In genomic region chr19:10961763-10962536, GRCh38 we compare ENCODE assay signal across 8 cellular contexts. TPM values are rescaled to one million over a fixed set of nuclear protein-coding genes. Genes with fewer than 3 reads are reported as not detected.
DNase-seq lines count a peak whose midpoint lies in the region; ATAC-seq, FAIRE-seq and TF ChIP-seq lines count a peak whose summit lies in the region.

No MANE protein-coding gene starts in this region.

- H3K9me3 ChIP-seq in CD4-positive, CD25-positive, alpha-beta regulatory T cell (ENCODE audit: control insufficient read depth in 2 of 2, low read length in 2 of 2), result no peaks in the 10 kb centered on the region
- H3K9me3 ChIP-seq in GM12878 (replicated peaks; ENCODE audit: control insufficient read depth, insufficient read depth, low read length) (no peaks in the 10 kb centered on the region), aorta (ENCODE audit: control insufficient read depth, low read length) (no peaks in the 10 kb centered on the region)

- H4K20me1 ChIP-seq in KMS-11 (ENCODE audit: insufficient read depth), result peaks cover 14% of the 10 kb centered on the region; the same call in 1 of the 2 replicates
- peaks cover 4% of the 10 kb centered on the region; the same call in 1 of the 2 replicates for H4K20me1 ChIP-seq in GM12878 (ENCODE audit: control insufficient read depth, insufficient read depth)

- SMC1A ChIA-PET in GM12878 (lab: Charles Lee; ENCODE audit: uncharacterized antibody, unreplicated experiment), result interaction anchor here (0.7 to 4.8 kb wide), 8 partner anchors 8 to 132 kb away, joined by 3 to 18 read pairs (median 3); no protein-coding TSS in a partner anchor

- intact Hi-C loops in GM12878 (cut with micrococcal nuclease; ENCODE audit: unreplicated experiment) (loop anchor here (5.0 kb wide), 1 partner anchor 245 kb away; the partner anchor contains the start of gene DNM2), aorta (cut with DNase I) (loop anchor here in 1 of 2 donors (1.0 kb wide), 1 partner anchor 13 kb away; no protein-coding TSS in a partner anchor)

- POLR2A ChIA-PET in GM12878 (lab: Charles Lee), result interaction anchor here (0.5 to 2.6 kb wide), 11 partner anchors 8 to 1026 kb away, joined by 3 to 11 read pairs (median 5); no protein-coding TSS in a partner anchor

- peaks cover 4% of the 10 kb centered on the region for H3K27me3 Mint-ChIP-seq in CD4-positive, CD25-positive, alpha-beta regulatory T cell
- no peaks in the 10 kb centered on the region for H3K27me3 Mint-ChIP-seq in memory B cell

- no peaks in the 10 kb centered on the region for H3K27me3 ChIP-seq in CD4-positive, CD25-positive, alpha-beta regulatory T cell (ENCODE audit: control insufficient read depth, insufficient read depth, low read length)
- H3K27me3 ChIP-seq in KMS-11 (ENCODE audit: insufficient read depth, low read depth) (no peaks in the 10 kb centered on the region), GM12878 (replicated peaks in 1 of 2; ENCODE audit: control insufficient read depth in 2 of 2, insufficient read depth in 2 of 2, low read length in 1 of 2) (no peaks in the 10 kb centered on the region), aorta (ENCODE audit: control insufficient read depth in 1 of 2, insufficient read depth in 2 of 2, low read length in 1 of 2) (no peaks in the 10 kb centered on the region)

- H3K4me3 Mint-ChIP-seq in CD4-positive, CD25-positive, alpha-beta regulatory T cell, result peak overlapping the region; percentile 84 to 97 (median 92)
- peak overlapping the region; percentile 85 for H3K4me3 Mint-ChIP-seq in memory B cell

- peak overlapping the region; percentile 67 for H3K27ac ChIP-seq in CD4-positive, CD25-positive, alpha-beta regulatory T cell (ENCODE audit: insufficient read depth, low read length, poor library complexity, severe bottlenecking)
- peak overlapping the region; percentile 55 for H3K27ac ChIP-seq in KMS-11
- peak overlapping the region; percentile 67 for H3K27ac ChIP-seq in GM12878 (ENCODE audit: control insufficient read depth, insufficient read depth)
- H3K27ac ChIP-seq in aorta (ENCODE audit: low read depth in 1 of 2, low read length in 2 of 2), result no peak overlapping the region

- no peak for FAIRE-seq in GM12878 (lab: Jason Lieb, UNC)

- RAD21 ChIA-PET in GM12878 (lab: Charles Lee; ENCODE audit: unreplicated experiment), result interaction anchor here (0.6 to 2.4 kb wide), 12 partner anchors 8 to 243 kb away, joined by 3 to 19 read pairs (median 4); no protein-coding TSS in a partner anchor

- peaks cover 18 to 56% (median 35%) of the 10 kb centered on the region in 4 donors for H3K4me1 Mint-ChIP-seq in CD4-positive, CD25-positive, alpha-beta regulatory T cell
- H3K4me1 Mint-ChIP-seq in memory B cell, result peaks cover 28% of the 10 kb centered on the region

- WGBS in GM12878 (ENCODE audit: insufficient coverage, insufficient replicate concordance, low lambda C conversion rate, missing lambda C conversion rate), result 33% methylated on average over 18 of the region's 18 CpGs
- 24 to 27% methylated on average over 18 of the region's 18 CpGs for WGBS in aorta, 2 donors

- H3K9ac ChIP-seq in KMS-11 (peak overlapping the region; percentile 76), GM12878 (ENCODE audit: control insufficient read depth, insufficient read depth, low read length) (peak overlapping the region; percentile 83)

- CTCF ChIA-PET in GM12878 (lab: Yijun Ruan, JAX), result interaction anchor here (0.6 to 1.9 kb wide), 4 partner anchors 19 to 128 kb away, joined by 3 to 16 read pairs (median 4); no protein-coding TSS in a partner anchor

- H2AFZ ChIP-seq in KMS-11 (ENCODE audit: low read depth) (peak overlapping the region; percentile 22; the same call in 1 of the 2 replicates), GM12878 (ENCODE audit: control insufficient read depth, low read depth, low read length) (0 out of 2 replicates have a peak overlapping the region, but pooled peaks have one; percentile 9)

- H3K4me2 ChIP-seq in KMS-11 (peak overlapping the region; percentile 81), GM12878 (ENCODE audit: control insufficient read depth, insufficient read depth) (peak overlapping the region; percentile 85)

- peaks cover 38% of the 10 kb centered on the region for H3K4me1 ChIP-seq in CD4-positive, CD25-positive, alpha-beta regulatory T cell (ENCODE audit: control insufficient read depth, insufficient read depth, low read length, poor library complexity, severe bottlenecking)
- H3K4me1 ChIP-seq in KMS-11 (ENCODE audit: low read depth, poor library complexity, severe bottlenecking) (peaks cover 43% of the 10 kb centered on the region), GM12878 (ENCODE audit: control insufficient read depth, insufficient read depth, low read length) (peaks cover 25% of the 10 kb centered on the region; the same call in 1 of the 2 replicates), aorta (ENCODE audit: control insufficient read depth in 1 of 2, insufficient read depth in 2 of 2, low read length in 2 of 2) (no peaks in the 10 kb centered on the region)

- peaks cover 58% of the 10 kb centered on the region for H3K79me2 ChIP-seq in KMS-11 (ENCODE audit: insufficient read depth, low read depth)
- peaks cover 67% of the 10 kb centered on the region for H3K79me2 ChIP-seq in GM12878 (ENCODE audit: control insufficient read depth, insufficient read depth, low read length)

- in situ Hi-C loops in GM12878 (cut with MboI), result no loop called here

- TF ChIP-seq POLR2A in GM12878 (IDR thresholded peaks at IDR 0.05; ENCODE audit: low read depth, low read length), result no peak

- no peak for ATAC-seq in CD4-positive, CD25-positive, alpha-beta regulatory T cell (ENCODE audit: low read depth in 2 of 2)
- no peak for ATAC-seq in GM12878
- ATAC-seq in memory B cell (ENCODE audit: low read depth), result no peak
- ATAC-seq in aorta (ENCODE audit: low FRiP score), result no peak
- ATAC-seq in HG03520 (IDR thresholded peaks at IDR 0.05; ENCODE audit: unreplicated experiment), result no peak
- ATAC-seq in HG03378 (IDR thresholded peaks at IDR 0.05; ENCODE audit: unreplicated experiment), result no peak

- BruUV-seq in GM12878 (replicated peaks; lab: Mats Ljungman, UMichigan), result TSS peak; percentile 75

- TF ChIP-seq EP300 in GM12878 (IDR thresholded peaks at IDR 0.05; ENCODE audit: borderline replicate concordance in 1 of 2, control insufficient read depth in 1 of 2, low read depth in 2 of 2, low read length in 2 of 2), result no peak

- TF ChIP-seq CTCF in KMS-11 (conservative IDR thresholded peaks at IDR 0.05; ENCODE audit: low read depth, low read length) (no peak), GM12878 (IDR thresholded peaks at IDR 0.05 in 2 of 3, conservative IDR thresholded peaks at IDR 0.05 in 1 of 3; ENCODE audit: control insufficient read depth in 2 of 3, extremely low read depth in 1 of 3, insufficient read depth in 1 of 3, low read depth in 3 of 3, low read length in 3 of 3) (no peak)

- peaks cover 9% of the 10 kb centered on the region for H3K36me3 Mint-ChIP-seq in CD4-positive, CD25-positive, alpha-beta regulatory T cell
- no peaks in the 10 kb centered on the region for H3K36me3 Mint-ChIP-seq in memory B cell

- peak in 1 of 3 donors; percentile 14 for DNase-seq in CD4-positive, CD25-positive, alpha-beta regulatory T cell
- DNase-seq in GM12878 (ENCODE audit: low read depth, low spot score) (no peak), memory B cell (ENCODE audit: low spot score in 2 of 2) (no peak), aorta (no peak), T1000 (lab: John Stamatoyannopoulos, UW) (no peak)

- no peaks in the 10 kb centered on the region for H3K36me3 ChIP-seq in CD4-positive, CD25-positive, alpha-beta regulatory T cell (ENCODE audit: control insufficient read depth, insufficient read depth, low read length)
- H3K36me3 ChIP-seq in KMS-11 (ENCODE audit: insufficient read depth), result no peaks in the 10 kb centered on the region
- no peaks in the 10 kb centered on the region for H3K36me3 ChIP-seq in GM12878 (ENCODE audit: control insufficient read depth in 2 of 2, insufficient read depth in 2 of 2, low read length in 1 of 2)
- H3K36me3 ChIP-seq in aorta (ENCODE audit: control insufficient read depth in 1 of 2, insufficient read depth in 2 of 2, low read length in 1 of 2), result no peaks in the 10 kb centered on the region

- peak overlapping the region; percentile 63 to 93 (median 88) for H3K27ac Mint-ChIP-seq in CD4-positive, CD25-positive, alpha-beta regulatory T cell
- peak overlapping the region; percentile 18 for H3K27ac Mint-ChIP-seq in memory B cell

- no peak for TF ChIP-seq RAD21 in GM12878 (IDR thresholded peaks at IDR 0.05; ENCODE audit: insufficient read depth, low read depth, low read length)

- H3K4me3 ChIP-seq in CD4-positive, CD25-positive, alpha-beta regulatory T cell (ENCODE audit: low read depth, low read length), result peak overlapping the region; percentile 86
- H3K4me3 ChIP-seq in KMS-11 (IDR thresholded peaks at IDR 0.05; ENCODE audit: insufficient read depth, low read depth, low read length), result no peak overlapping the region
- H3K4me3 ChIP-seq in GM12878, result peak overlapping the region; percentile 85
- peak overlapping the region; percentile 50 to 94 for H3K4me3 ChIP-seq in aorta (ENCODE audit: low read length in 2 of 2)

- H3K9me3 Mint-ChIP-seq in CD4-positive, CD25-positive, alpha-beta regulatory T cell, result no peaks in the 10 kb centered on the region
- H3K9me3 Mint-ChIP-seq in memory B cell, result no peaks in the 10 kb centered on the region

RNA-seq across cellular contexts. Expression of gene SMARCA4, which starts 1.1 kb away (rescaled TPM):
- 79.5 TPM for total RNA-seq in CD4-positive, CD25-positive, alpha-beta regulatory T cell
- polyA plus RNA-seq in CD4-positive, CD25-positive, alpha-beta regulatory T cell, result 1 to 10 TPM; 6.3 to 8.7 (median 7.2) TPM
- total RNA-seq in GM12878 (2013; cell fraction: nucleolus; rRNA removed), result 250 and 253 TPM in 2 replicates
- 82.0 and 85.3 TPM in 2 replicates for total RNA-seq in GM12878 (2014; rRNA removed)
- 39.2 and 44.7 TPM in 2 replicates for total RNA-seq in GM12878 (2014; rRNA removed; fragmentation: Illumina TruSeq; extraction: Trizol)
- 153 and 175 TPM in 2 replicates for total RNA-seq in GM12878 (2021)
- polyA plus RNA-seq in GM12878 (2011; ENCODE audit: low read depth), result 38.9 TPM
- 25.2 and 32.1 TPM in 2 replicates for polyA plus RNA-seq in GM12878 (2011; rRNA removed)
- polyA plus RNA-seq in GM12878 (2011; cell fraction: cytosol; rRNA removed), result 55.8 and 68.4 TPM in 2 replicates
- polyA plus RNA-seq in GM12878 (2011; cell fraction: nucleus; rRNA removed), result 96.7 and 156 TPM in 2 replicates
- polyA plus RNA-seq in GM12878 (2012), result 82.5 and 85.4 TPM in 2 replicates
- polyA plus RNA-seq in GM12878 (2014; fragmentation: Illumina TruSeq; extraction: Trizol), result 34.9 and 63.5 TPM in 2 replicates
- polyA plus RNA-seq in GM12878 (2014; fragmentation: Nextera tagmentation; extraction: Ambion mirVana), result 10 to 100 TPM; 22.4 to 43.8 TPM
- 51.2 and 76.8 TPM in 2 replicates for polyA plus RNA-seq in GM12878 (2014; rRNA removed)
- polyA plus RNA-seq in GM12878 (2016; fragmentation: Nextera tagmentation; extraction: Ambion mirVana), result 100 to 1,000 TPM in 1 of 2 experiments, 10 to 100 TPM in 1; 88.6 to 102 TPM
- polyA minus RNA-seq in GM12878 (2011; rRNA and poly(A)+ RNA removed), result 106 and 126 TPM in 2 replicates
- 70.4 and 77.0 TPM in 2 replicates for polyA minus RNA-seq in GM12878 (2011; cell fraction: cytosol; rRNA and poly(A)+ RNA removed)
- polyA minus RNA-seq in GM12878 (2011; cell fraction: nucleus; rRNA and poly(A)+ RNA removed), result 49.4 and 101 TPM in 2 replicates
- total RNA-seq in aorta, result 10 to 100 TPM; 65.0 to 67.4 TPM
- 10 to 100 TPM; 17.8 to 61.8 TPM for polyA plus RNA-seq in aorta

RNA-seq across cellular contexts. Expression of gene TIMM29, which starts 33.3 kb away (rescaled TPM):
- total RNA-seq in CD4-positive, CD25-positive, alpha-beta regulatory T cell, result 21.8 TPM
- 10 to 100 TPM; 30.7 to 38.3 (median 33.8) TPM for polyA plus RNA-seq in CD4-positive, CD25-positive, alpha-beta regulatory T cell
- 18.1 and 19.1 TPM in 2 replicates for total RNA-seq in GM12878 (2013; cell fraction: nucleolus; rRNA removed)
- total RNA-seq in GM12878 (2014; rRNA removed) (25.1 and 25.8 TPM in 2 replicates), GM12878 (2014; rRNA removed; fragmentation: Illumina TruSeq; extraction: Trizol) (11.0 TPM in 2 replicates), GM12878 (2021) (20.9 and 22.7 TPM in 2 replicates), aorta (10 to 100 TPM; 13.7 to 15.7 TPM)
- polyA plus RNA-seq in GM12878 (2011; ENCODE audit: low read depth), result 11.1 TPM
- polyA plus RNA-seq in GM12878 (2011; rRNA removed) (9.6 and 10.2 TPM in 2 replicates), GM12878 (2014; fragmentation: Illumina TruSeq; extraction: Trizol) (6.2 and 8.2 TPM in 2 replicates), GM12878 (2014; fragmentation: Nextera tagmentation; extraction: Ambion mirVana) (1 to 10 TPM; 2.4 to 6.5 TPM), GM12878 (2014; rRNA removed) (15.9 and 17.6 TPM in 2 replicates), GM12878 (2016; fragmentation: Nextera tagmentation; extraction: Ambion mirVana) (10 to 100 TPM; 27.4 to 27.9 TPM), aorta (10 to 100 TPM; 15.2 to 16.0 TPM)
- 10.5 and 14.1 TPM in 2 replicates for polyA plus RNA-seq in GM12878 (2011; cell fraction: cytosol; rRNA removed)
- 8.1 and 11.6 TPM in 2 replicates for polyA plus RNA-seq in GM12878 (2011; cell fraction: nucleus; rRNA removed)
- polyA plus RNA-seq in GM12878 (2012), result 15.7 and 16.8 TPM in 2 replicates
- 4.8 and 6.3 TPM in 2 replicates for polyA minus RNA-seq in GM12878 (2011; rRNA and poly(A)+ RNA removed)
- polyA minus RNA-seq in GM12878 (2011; cell fraction: cytosol; rRNA and poly(A)+ RNA removed), result 4.6 and 7.4 TPM in 2 replicates
- 3.3 and 6.9 TPM in 2 replicates for polyA minus RNA-seq in GM12878 (2011; cell fraction: nucleus; rRNA and poly(A)+ RNA removed)

RNA-seq across cellular contexts. Expression of gene YIPF2, which starts 33.5 kb away (rescaled TPM):
- 22.0 TPM for total RNA-seq in CD4-positive, CD25-positive, alpha-beta regulatory T cell
- polyA plus RNA-seq in CD4-positive, CD25-positive, alpha-beta regulatory T cell, result 10 to 100 TPM; 10.7 to 13.1 (median 12.6) TPM
- 26.2 and 26.3 TPM in 2 replicates for total RNA-seq in GM12878 (2013; cell fraction: nucleolus; rRNA removed)
- total RNA-seq in GM12878 (2014; rRNA removed) (33.4 and 36.4 TPM in 2 replicates), GM12878 (2014; rRNA removed; fragmentation: Illumina TruSeq; extraction: Trizol) (10.6 and 14.9 TPM in 2 replicates), GM12878 (2021) (26.5 and 28.4 TPM in 2 replicates), aorta (10 to 100 TPM; 36.5 to 41.8 TPM)
- 23.9 TPM for polyA plus RNA-seq in GM12878 (2011; ENCODE audit: low read depth)
- polyA plus RNA-seq in GM12878 (2011; rRNA removed) (10.0 and 17.2 TPM in 2 replicates), GM12878 (2014; fragmentation: Illumina TruSeq; extraction: Trizol) (1.8 and 8.1 TPM in 2 replicates), GM12878 (2014; fragmentation: Nextera tagmentation; extraction: Ambion mirVana) (1 to 10 TPM in 1 of 2 experiments, under 1 TPM in 1; 0.92 to 3.9 TPM), GM12878 (2014; rRNA removed) (31.7 and 38.9 TPM in 2 replicates), GM12878 (2016; fragmentation: Nextera tagmentation; extraction: Ambion mirVana) (10 to 100 TPM; 18.1 to 19.6 TPM), aorta (10 to 100 TPM; 30.1 to 41.1 TPM)
- polyA plus RNA-seq in GM12878 (2011; cell fraction: cytosol; rRNA removed), result 34.7 and 43.9 TPM in 2 replicates
- 45.4 and 49.0 TPM in 2 replicates for polyA plus RNA-seq in GM12878 (2011; cell fraction: nucleus; rRNA removed)
- polyA plus RNA-seq in GM12878 (2012), result 45.0 and 45.2 TPM in 2 replicates
- polyA minus RNA-seq in GM12878 (2011; rRNA and poly(A)+ RNA removed), result 13.9 and 31.1 TPM in 2 replicates
- polyA minus RNA-seq in GM12878 (2011; cell fraction: cytosol; rRNA and poly(A)+ RNA removed), result 17.4 and 18.8 TPM in 2 replicates
- 9.4 and 9.9 TPM in 2 replicates for polyA minus RNA-seq in GM12878 (2011; cell fraction: nucleus; rRNA and poly(A)+ RNA removed)

Comparison
In these comparisons a context has a peak if more than half of its experiments do, and no peak if none do; other contexts are left out.
1. H3K27ac ChIP-seq: peak in CD4-positive, CD25-positive, alpha-beta regulatory T cell (single experiment), KMS-11 (single experiment) and GM12878 (single experiment); none in aorta (0 of 2).